14 cellular contexts compared by ENCODE assay signal in genomic region chr17:76686538-76687277, GRCh38. TPM values are rescaled to one million over a fixed set of nuclear protein-coding genes. Genes with fewer than 3 reads are reported as not detected.
DNase-seq lines count a peak whose midpoint lies in the region; ATAC-seq and TF ChIP-seq lines count a peak whose summit lies in the region.
"Had no signal": no experiment of that assay in that cellular context is flagged by ENCODE, and none has a peak within 500 bp of the region (broad histone marks: within the 10 kb centered on the region; RNA-seq: fewer than 3 reads in every experiment).

No MANE protein-coding gene starts in this region.

- no peaks in the 10 kb centered on the region for H3K4me1 Mint-ChIP-seq in activated naive CD8-positive, alpha-beta T cell treated with anti-CD3 and anti-CD28 coated beads for 36 hours

- H4K91ac ChIP-seq in IMR-90 (ENCODE audit: insufficient read depth, low read depth, low read length): peak overlapping the region; percentile 87; the same call in 1 of the 2 replicates
- H4K91ac ChIP-seq in mesenchymal stem cell (ENCODE audit: low read length): no peak overlapping the region

- no peak overlapping the region for H2AK9ac ChIP-seq in IMR-90 (replicated peaks; ENCODE audit: low read depth, low read length, poor library complexity)

- no peak overlapping the region for H3K27ac Mint-ChIP-seq in activated naive CD8-positive, alpha-beta T cell treated with anti-CD3 and anti-CD28 coated beads for 36 hours
- H3K27ac Mint-ChIP-seq: activated CD8-positive, alpha-beta T cell treated with anti-CD3 and anti-CD28 coated beads for 36 hours had no signal

- no TSS peak for BruUV-seq in IMR-90 (replicated peaks; lab: Mats Ljungman, UMichigan)

- H3K4me3 ChIP-seq in IMR-90 (ENCODE audit: insufficient read depth, low read depth, low read length) (no peak overlapping the region), dorsolateral prefrontal cortex (no peak overlapping the region), mesenchymal stem cell (ENCODE audit: insufficient read depth in 1 of 2, low read depth in 1 of 2, low read length in 2 of 2) (peak overlapping the region in 1 of 2 experiments; percentile 38), stomach (no peak overlapping the region)

- H3K4me2 ChIP-seq in IMR-90 (ENCODE audit: low read depth, low read length) (no peak overlapping the region), mesenchymal stem cell (ENCODE audit: low read length, poor library complexity, severe bottlenecking) (no peak overlapping the region)

- H2BK120ac ChIP-seq in IMR-90 (ENCODE audit: low read depth, low read length): no peak overlapping the region
- H2BK120ac ChIP-seq in mesenchymal stem cell (ENCODE audit: low read depth, low read length): no peak overlapping the region

- no peaks in the 10 kb centered on the region for H3K36me3 Mint-ChIP-seq in activated naive CD8-positive, alpha-beta T cell treated with anti-CD3 and anti-CD28 coated beads for 36 hours

- H3K14ac ChIP-seq in IMR-90 (replicated peaks; ENCODE audit: low read depth, low read length) (no peak overlapping the region), mesenchymal stem cell (ENCODE audit: low read length in 2 of 2) (no peak overlapping the region)

- H2BK20ac ChIP-seq in IMR-90 (ENCODE audit: low read depth, low read length): no peak overlapping the region

- H3K27me3 ChIP-seq in IMR-90 (ENCODE audit: control insufficient read depth, insufficient read depth, low read length) (no peaks in the 10 kb centered on the region), dorsolateral prefrontal cortex (no peaks in the 10 kb centered on the region), mesenchymal stem cell (ENCODE audit: control insufficient read depth in 1 of 2, insufficient read depth in 1 of 2, low read length in 2 of 2) (no peaks in the 10 kb centered on the region), stomach (no peaks in the 10 kb centered on the region)
- H3K27me3 ChIP-seq: BE2C had no signal

- H2BK12ac ChIP-seq in mesenchymal stem cell (ENCODE audit: low read length in 2 of 2): no peak overlapping the region

- no peaks in the 10 kb centered on the region for H3K27me3 Mint-ChIP-seq in activated naive CD8-positive, alpha-beta T cell treated with anti-CD3 and anti-CD28 coated beads for 36 hours
- H3K27me3 Mint-ChIP-seq: activated CD8-positive, alpha-beta T cell treated with anti-CD3 and anti-CD28 coated beads for 36 hours had no signal

- DNase-seq in IMR-90: no peak
- DNase-seq in dorsolateral prefrontal cortex: no peak
- no peak for DNase-seq in mesenchymal stem cell
- DNase-seq in stomach: no peak
- DNase-seq in activated naive CD8-positive, alpha-beta T cell treated with anti-CD3 and anti-CD28 coated beads for 36 hours: no peak
- no peak for DNase-seq in stimulated activated CD4-positive, alpha-beta T cell treated with anti-CD3 and anti-CD28 coated beads, Interleukin-12 subunit alpha, Interleukin-12 subunit beta, amount 100 ng/mL, for 4 hours
- DNase-seq in activated effector memory CD4-positive, alpha-beta T cell treated with Interleukin-2 at 50 U/mL for 16 hours: no peak
- DNase-seq: activated CD8-positive, alpha-beta T cell treated with anti-CD3 and anti-CD28 coated beads for 36 hours; BE2C; DND-41; NCI-H1436; stimulated activated CD4-positive, alpha-beta T cell treated with anti-CD3 and anti-CD28 coated beads, Interleukin-1b, Interleukin-23, amount 100 ng/mL, for 48 hours had no signal

- CTCF ChIA-PET in IMR-90 (lab: Yijun Ruan, JAX): interaction anchor here (0.8 kb wide), 1 partner anchor 27 kb away, joined by 3 read pairs; no protein-coding TSS in a partner anchor

- no peak for TF ChIP-seq POLR2A in IMR-90 (IDR thresholded peaks at IDR 0.05; ENCODE audit: low read depth, low read length)
- TF ChIP-seq POLR2A in stomach (IDR thresholded peaks at IDR 0.05): no peak

- H2AFZ ChIP-seq in IMR-90 (replicated peaks; ENCODE audit: low read length, poor library complexity): no peak overlapping the region
- H2AFZ ChIP-seq in mesenchymal stem cell (ENCODE audit: low read depth, low read length): no peak overlapping the region

- peak overlapping the region; percentile 89 for H3K4ac ChIP-seq in IMR-90 (ENCODE audit: low read depth, low read length)
- no peak overlapping the region for H3K4ac ChIP-seq in mesenchymal stem cell (ENCODE audit: low read depth in 1 of 2, low read length in 2 of 2)

- in situ Hi-C loops in IMR-90 (cut with MboI; ENCODE audit: low sequenced_read_pairs): no loop called here

- TF ChIP-seq CTCF in IMR-90 (conservative IDR thresholded peaks at IDR 0.05; ENCODE audit: low read depth, low read length) (no peak), dorsolateral prefrontal cortex (IDR thresholded peaks at IDR 0.05 in 54 of 56, conservative IDR thresholded peaks at IDR 0.05 in 2 of 56; ENCODE audit: low read depth in 1 of 56, partially characterized antibody in 56 of 56) (no peak), stomach (IDR thresholded peaks at IDR 0.05) (no peak)

- H3K9me1 ChIP-seq in IMR-90 (ENCODE audit: insufficient read depth, low read length): peaks cover 23% of the 10 kb centered on the region

- peaks cover 43% of the 10 kb centered on the region for H3K36me3 ChIP-seq in IMR-90 (ENCODE audit: control insufficient read depth, insufficient read depth, low read length)
- H3K36me3 ChIP-seq in mesenchymal stem cell (ENCODE audit: control insufficient read depth in 1 of 2, insufficient read depth in 2 of 2, low read depth in 1 of 2, low read length in 2 of 2): peaks cover 34 to 53% of the 10 kb centered on the region in 2 experiments
- H3K36me3 ChIP-seq in stomach: peaks cover 0 to 33% (median 16%) of the 10 kb centered on the region in 4 donors

- H2BK15ac ChIP-seq in IMR-90 (ENCODE audit: low read depth, low read length) (no peak overlapping the region), mesenchymal stem cell (ENCODE audit: low read depth, poor library complexity, severe bottlenecking) (no peak overlapping the region)

- ATAC-seq in IMR-90 (ENCODE audit: low read depth): no peak
- no peak for ATAC-seq in HG02798 (IDR thresholded peaks at IDR 0.05; ENCODE audit: poor library complexity, unreplicated experiment)
- ATAC-seq: activated CD8-positive, alpha-beta T cell treated with anti-CD3 and anti-CD28 coated beads for 36 hours had no signal

- intact Hi-C loops in IMR-90 (cut with micrococcal nuclease): loop anchor here (10.0 kb wide), 1 partner anchor 1918 kb away; no protein-coding TSS in a partner anchor
- intact Hi-C loops in dorsolateral prefrontal cortex (cut with DNase I): no loop called here
- intact Hi-C loops in stomach (cut with DNase I; ENCODE audit: low total_unique reads): no loop called here

- H3K4me1 ChIP-seq in IMR-90 (ENCODE audit: control insufficient read depth, insufficient read depth, low read length) (peaks cover 27% of the 10 kb centered on the region), mesenchymal stem cell (ENCODE audit: control insufficient read depth, insufficient read depth, low read depth, low read length) (peaks cover 73% of the 10 kb centered on the region), stomach (peaks cover 25 to 93% (median 58%) of the 10 kb centered on the region in 4 donors)

- no peak overlapping the region; the same call in 1 of the 2 replicates for H3K23ac ChIP-seq in IMR-90 (ENCODE audit: low read depth, low read length)
- no peak overlapping the region for H3K23ac ChIP-seq in mesenchymal stem cell (ENCODE audit: low read length in 2 of 2)

- peaks cover 18 to 84% of the 10 kb centered on the region in 2 experiments; a peak in 3 of 4 replicates for H3K79me1 ChIP-seq in IMR-90 (ENCODE audit: low read depth in 1 of 2, low read length in 2 of 2)
- H3K79me1 ChIP-seq in mesenchymal stem cell (replicated peaks; ENCODE audit: low read length, poor library complexity, severe bottlenecking): peaks cover 42% of the 10 kb centered on the region

- H3K18ac ChIP-seq in IMR-90 (ENCODE audit: low read depth, low read length) (no peak overlapping the region), mesenchymal stem cell (ENCODE audit: low read depth in 1 of 2, low read length in 2 of 2) (no peak overlapping the region)

- peak overlapping the region; percentile 51 for H2AK5ac ChIP-seq in IMR-90 (ENCODE audit: low read depth, low read length)
- peak overlapping the region; percentile 8 for H2AK5ac ChIP-seq in mesenchymal stem cell (ENCODE audit: low read length, severe bottlenecking)

- no peak overlapping the region for H3K56ac ChIP-seq in IMR-90 (ENCODE audit: extremely low read depth, insufficient read depth, low read length)

- H3K9me3 ChIP-seq in IMR-90 (ENCODE audit: control insufficient read depth, insufficient read depth, low read length) (no peaks in the 10 kb centered on the region), mesenchymal stem cell (ENCODE audit: control insufficient read depth, low read length) (no peaks in the 10 kb centered on the region), stomach (no peaks in the 10 kb centered on the region)
- H3K9me3 ChIP-seq: BE2C had no signal

- TF ChIP-seq EP300 in stomach (IDR thresholded peaks at IDR 0.05): no peak

- no peak overlapping the region; a peak in 1 of 4 replicates for H4K8ac ChIP-seq in IMR-90 (ENCODE audit: low read depth in 2 of 2, low read length in 2 of 2)
- H4K8ac ChIP-seq in mesenchymal stem cell (ENCODE audit: low read length): no peak overlapping the region

- H3K9ac ChIP-seq in IMR-90 (ENCODE audit: low read depth, low read length) (no peak overlapping the region), mesenchymal stem cell (ENCODE audit: low read length) (peak overlapping the region; percentile 83)

- dilution Hi-C loops in IMR-90 (cut with HindIII; ENCODE audit: low sequenced_read_pairs, unreplicated experiment): no loop called here

- 0 out of 2 replicates have a peak overlapping the region, but pooled peaks have one; percentile 22 for H4K5ac ChIP-seq in IMR-90 (ENCODE audit: low read depth, low read length)

- POLR2A ChIA-PET in IMR-90 (lab: Charles Lee; ENCODE audit: unreplicated experiment): no interaction called here

- H4K20me1 ChIP-seq in IMR-90 (ENCODE audit: insufficient read depth, low read length): peaks cover 40% of the 10 kb centered on the region

- no peak overlapping the region for H3K4me3 Mint-ChIP-seq in activated naive CD8-positive, alpha-beta T cell treated with anti-CD3 and anti-CD28 coated beads for 36 hours
- H3K4me3 Mint-ChIP-seq: activated CD8-positive, alpha-beta T cell treated with anti-CD3 and anti-CD28 coated beads for 36 hours had no signal

- peak overlapping the region; percentile 12; the same call in 1 of the 2 replicates for H3K27ac ChIP-seq in IMR-90 (ENCODE audit: insufficient read depth, low read length)
- H3K27ac ChIP-seq in dorsolateral prefrontal cortex: peak overlapping the region in 46 of 59 donors; percentile 3 to 83 (median 56)
- H3K27ac ChIP-seq in mesenchymal stem cell (ENCODE audit: low read length, poor library complexity, severe bottlenecking): peak overlapping the region; percentile 66
- peak overlapping the region in 4 of 5 donors; percentile 71 to 89 (median 82) for H3K27ac ChIP-seq in stomach

- no peaks in the 10 kb centered on the region for H3K9me3 Mint-ChIP-seq in activated naive CD8-positive, alpha-beta T cell treated with anti-CD3 and anti-CD28 coated beads for 36 hours
- H3K9me3 Mint-ChIP-seq: activated CD8-positive, alpha-beta T cell treated with anti-CD3 and anti-CD28 coated beads for 36 hours had no signal

- WGBS in IMR-90 (ENCODE audit: extremely low coverage in 2 of 2, insufficient read length in 1 of 2), 2 experiments: 96% methylated on average over 5 of the region's 15 CpGs; no CpG with 5 or more reads in 1 of the 2 experiments
- 63% methylated on average over 12 of the region's 15 CpGs for WGBS in mesenchymal stem cell
- 69 to 80% (median 75%) methylated on average over 15 of the region's 15 CpGs for WGBS in stomach, 5 donors

- H2BK5ac ChIP-seq in IMR-90 (ENCODE audit: low read depth, low read length, poor library complexity, severe bottlenecking): no peak overlapping the region
- no peak overlapping the region for H2BK5ac ChIP-seq in mesenchymal stem cell (ENCODE audit: low read depth, low read length, poor library complexity, severe bottlenecking)

- TF ChIP-seq RAD21 in IMR-90 (IDR thresholded peaks at IDR 0.05; ENCODE audit: low read length): no peak

RNA-seq across cellular contexts. Expression of gene MXRA7, which starts 24.1 kb away (rescaled TPM):
- total RNA-seq in IMR-90 (2012; rRNA removed) (169 and 231 TPM in 2 replicates), dorsolateral prefrontal cortex (100 to 1,000 TPM in 82 of 120 experiments, 10 to 100 TPM in 38; 68.5 to 146 (median 109) TPM), stomach (100 to 1,000 TPM in 2 of 5 donors, 10 to 100 TPM in 3; 41.4 to 209 (median 86.9) TPM)
- polyA plus RNA-seq in IMR-90 (2012; rRNA removed) (148 and 168 TPM in 2 replicates), stomach (100 to 1,000 TPM in 1 of 3 donors, 10 to 100 TPM in 2; 44.5 to 102 (median 54.5) TPM)
- polyA plus RNA-seq in IMR-90 (2012; cell fraction: cytosol; rRNA removed): 104 and 544 TPM in 2 replicates
- 20.0 and 91.8 TPM in 2 replicates for polyA plus RNA-seq in IMR-90 (2012; cell fraction: nucleus; rRNA removed; ENCODE audit: low replicate concordance)
- 167 TPM for polyA plus RNA-seq in mesenchymal stem cell (2013, experiment 1 of 2)
- 173 TPM for polyA plus RNA-seq in mesenchymal stem cell (2013, experiment 2 of 2)
- 10 to 100 TPM; 13.7 to 14.8 TPM for total RNA-seq in activated naive CD8-positive, alpha-beta T cell treated with anti-CD3 and anti-CD28 coated beads for 36 hours

RNA-seq across cellular contexts. Expression of gene JMJD6, which starts 39.7 kb away (rescaled TPM):
- total RNA-seq in IMR-90 (2012; rRNA removed): 24.4 and 31.9 TPM in 2 replicates
- polyA plus RNA-seq in IMR-90 (2012; rRNA removed): 30.9 and 33.7 TPM in 2 replicates
- polyA plus RNA-seq in IMR-90 (2012; cell fraction: cytosol; rRNA removed): 23.6 and 45.5 TPM in 2 replicates
- polyA plus RNA-seq in IMR-90 (2012; cell fraction: nucleus; rRNA removed; ENCODE audit: low replicate concordance): 69.5 and 77.5 TPM in 2 replicates
- total RNA-seq in dorsolateral prefrontal cortex: 100 to 1,000 TPM in 1 of 120 experiments, 10 to 100 TPM in 119; 22.0 to 110 (median 35.8) TPM
- 23.3 TPM for polyA plus RNA-seq in mesenchymal stem cell (2013, experiment 1 of 2)
- 24.1 TPM for polyA plus RNA-seq in mesenchymal stem cell (2013, experiment 2 of 2)
- 10 to 100 TPM in 3 of 5 donors, 1 to 10 TPM in 2; 9.3 to 47.3 (median 16.5) TPM for total RNA-seq in stomach
- polyA plus RNA-seq in stomach: 10 to 100 TPM; 25.8 to 32.5 (median 28.5) TPM
- 10 to 100 TPM; 54.6 to 55.8 TPM for total RNA-seq in activated naive CD8-positive, alpha-beta T cell treated with anti-CD3 and anti-CD28 coated beads for 36 hours

RNA-seq across cellular contexts. Expression of gene METTL23, which starts 39.9 kb away (rescaled TPM):
- total RNA-seq in IMR-90 (2012; rRNA removed) (18.8 and 19.7 TPM in 2 replicates), dorsolateral prefrontal cortex (10 to 100 TPM; 12.5 to 29.2 (median 18.7) TPM), stomach (10 to 100 TPM in 4 of 5 donors, 1 to 10 TPM in 1; 1.2 to 72.1 (median 15.5) TPM)
- polyA plus RNA-seq in IMR-90 (2012; rRNA removed) (32.1 and 36.5 TPM in 2 replicates), stomach (10 to 100 TPM; 35.4 to 42.0 (median 35.6) TPM)
- 21.1 and 22.1 TPM in 2 replicates for polyA plus RNA-seq in IMR-90 (2012; cell fraction: cytosol; rRNA removed)
- 19.5 and 49.1 TPM in 2 replicates for polyA plus RNA-seq in IMR-90 (2012; cell fraction: nucleus; rRNA removed; ENCODE audit: low replicate concordance)
- 35.5 TPM for polyA plus RNA-seq in mesenchymal stem cell (2013, experiment 1 of 2)
- polyA plus RNA-seq in mesenchymal stem cell (2013, experiment 2 of 2): 38.7 TPM
- total RNA-seq in activated naive CD8-positive, alpha-beta T cell treated with anti-CD3 and anti-CD28 coated beads for 36 hours: 10 to 100 TPM; 30.0 to 30.6 TPM

RNA-seq across cellular contexts. Expression of gene ST6GALNAC1, which starts 43.2 kb away (rescaled TPM):
- total RNA-seq in IMR-90 (2012; rRNA removed) (not detected in 2 replicates), dorsolateral prefrontal cortex (1 to 10 TPM in 119 of 120 experiments, under 1 TPM in 1; 0.86 to 9.8 (median 3.5) TPM), stomach (100 to 1,000 TPM in 2 of 5 donors, 10 to 100 TPM in 3; 41.1 to 257 (median 94.2) TPM)
- polyA plus RNA-seq in IMR-90 (2012; rRNA removed) (not detected in 2 replicates), stomach (10 to 100 TPM; 28.0 to 72.8 (median 34.5) TPM)
- not detected in 2 replicates for polyA plus RNA-seq in IMR-90 (2012; cell fraction: cytosol; rRNA removed)
- polyA plus RNA-seq in IMR-90 (2012; cell fraction: nucleus; rRNA removed; ENCODE audit: low replicate concordance): not detected in 2 replicates
- polyA plus RNA-seq in mesenchymal stem cell (2013, experiment 1 of 2): not detected
- 0.03 TPM for polyA plus RNA-seq in mesenchymal stem cell (2013, experiment 2 of 2)
- total RNA-seq in activated naive CD8-positive, alpha-beta T cell treated with anti-CD3 and anti-CD28 coated beads for 36 hours: not detected
- total RNA-seq: activated CD8-positive, alpha-beta T cell treated with anti-CD3 and anti-CD28 coated beads for 36 hours; glomerular endothelial cell had no signal

RNA-seq across cellular contexts. Expression of gene SRSF2, which starts 50.4 kb away (rescaled TPM):
- total RNA-seq in IMR-90 (2012; rRNA removed) (71.7 and 98.0 TPM in 2 replicates), dorsolateral prefrontal cortex (100 to 1,000 TPM in 112 of 120 experiments, 10 to 100 TPM in 8; 73.8 to 169 (median 128) TPM), stomach (100 to 1,000 TPM; 166 to 340 (median 280) TPM)
- polyA plus RNA-seq in IMR-90 (2012; rRNA removed) (296 and 441 TPM in 2 replicates), stomach (100 to 1,000 TPM in 2 of 3 donors, 10 to 100 TPM in 1; 96.4 to 166 (median 106) TPM)
- polyA plus RNA-seq in IMR-90 (2012; cell fraction: cytosol; rRNA removed): 200 and 504 TPM in 2 replicates
- 395 and 1,583 TPM in 2 replicates for polyA plus RNA-seq in IMR-90 (2012; cell fraction: nucleus; rRNA removed; ENCODE audit: low replicate concordance)
- polyA plus RNA-seq in mesenchymal stem cell (2013, experiment 1 of 2): 127 TPM
- polyA plus RNA-seq in mesenchymal stem cell (2013, experiment 2 of 2): 137 TPM
- total RNA-seq in activated naive CD8-positive, alpha-beta T cell treated with anti-CD3 and anti-CD28 coated beads for 36 hours: 100 to 1,000 TPM; 549 to 571 TPM

Comparison
In these comparisons a context has a peak if more than half of its experiments do, and no peak if none do; other contexts are left out.
1. H3K27ac ChIP-seq: peak in every context shown above with its lines; median percentile 82 in stomach; 66 in mesenchymal stem cell; 56 in dorsolateral prefrontal cortex; 12 in IMR-90.